Comparison of ENCODE assay signal across 15 cellular contexts in the genomic region with DNA sequence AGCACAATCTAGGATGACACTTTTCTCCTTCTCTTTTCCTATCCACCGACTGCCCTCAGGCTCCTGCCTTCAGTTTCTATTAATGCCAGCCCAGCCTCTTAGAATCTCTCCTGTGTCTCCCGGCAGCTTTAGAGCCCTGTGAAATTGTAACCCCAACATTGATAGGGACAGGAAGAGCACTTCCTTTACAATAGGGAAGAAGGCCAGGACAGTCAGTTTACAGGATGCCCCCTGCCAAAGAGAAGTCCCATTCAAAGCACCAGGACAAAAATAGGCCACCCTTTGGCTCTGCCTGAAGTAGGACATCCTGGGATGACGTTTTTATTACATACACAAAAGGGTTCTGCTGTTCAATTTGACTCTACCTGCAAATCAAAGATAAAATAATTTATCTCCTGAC.
DNase-seq lines count a peak whose midpoint lies in the region; ATAC-seq, FAIRE-seq and TF ChIP-seq lines count a peak whose summit lies in the region.
"Had no signal": no experiment of that assay in that cellular context is flagged by ENCODE, and none has a peak within 500 bp of the region (broad histone marks: within the 10 kb centered on the region; RNA-seq: fewer than 3 reads in every experiment).

No MANE protein-coding gene starts in this region.

- no peak overlapping the region for H3K4me3 ChIP-seq in endothelial cell of umbilical vein (replicated peaks in 1 of 3; ENCODE audit: insufficient read depth in 1 of 3, low read depth in 1 of 3, low read length in 3 of 3)
- no peak overlapping the region for H3K4me3 ChIP-seq in left ventricle myocardium inferior
- H3K4me3 ChIP-seq in lung: peak overlapping the region; percentile 4
- peak overlapping the region in 2 of 3 donors; percentile 2 to 14 for H3K4me3 ChIP-seq in skeletal muscle tissue (ENCODE audit: low read length in 3 of 3)
- H3K4me3 ChIP-seq: PC-9 had no signal

- CTCF ChIA-PET in endothelial cell of umbilical vein (lab: Charles Lee): no interaction called here

- H3K9me1 ChIP-seq in endothelial cell of umbilical vein (replicated peaks; ENCODE audit: control insufficient read depth, extremely low read depth, insufficient read depth, low read length): no peaks in the 10 kb centered on the region

- no peak for TF ChIP-seq POLR2A in endothelial cell of umbilical vein (IDR thresholded peaks at IDR 0.05; ENCODE audit: low read depth, low read length)

- ATAC-seq in lung (ENCODE audit: insufficient read depth, low FRiP score): no peak

- H2AFZ ChIP-seq in endothelial cell of umbilical vein (ENCODE audit: low read depth, low read length): peak overlapping the region; percentile 26
- H2AFZ ChIP-seq: PC-9 had no signal

- intact Hi-C loops in endothelial cell of umbilical vein (cut with micrococcal nuclease) (no loop called here), left ventricle myocardium inferior (cut with micrococcal nuclease) (no loop called here)

- DNase-seq in endothelial cell of umbilical vein (ENCODE audit: low read depth, low spot score): no peak
- no peak for DNase-seq in left ventricle myocardium inferior
- no peak for DNase-seq in lung (ENCODE audit: low spot score)
- no peak for DNase-seq in hippocampal formation (lab: John Stamatoyannopoulos, UW)
- DNase-seq in RCC 7860 (ENCODE audit: low spot score): no peak
- no peak for DNase-seq in superior temporal gyrus (ENCODE audit: extremely low spot score)
- DNase-seq: Caco-2, DMS153, NCI-H1048, NCI-H146, NCI-H510A treated with DMSO at 0.1 percent for 48 hours, NCI-H82, PC-9 had no signal

- whole genome bisulfite sequencing in lung, 2 donors: 31 to 39% methylated on average over 3 of the region's 3 CpGs

- H3K4me2 ChIP-seq in endothelial cell of umbilical vein (ENCODE audit: insufficient read depth, low read length): no peak overlapping the region
- H3K4me2 ChIP-seq: PC-9 had no signal

- H3K79me2 ChIP-seq in endothelial cell of umbilical vein (ENCODE audit: control insufficient read depth, insufficient read depth, low read length): no peaks in the 10 kb centered on the region

- H3K4me1 ChIP-seq in endothelial cell of umbilical vein (ENCODE audit: control insufficient read depth, extremely low read depth, insufficient read depth, low read length) (no peaks in the 10 kb centered on the region), left ventricle myocardium inferior (peaks cover 13% of the 10 kb centered on the region), lung (ENCODE audit: control insufficient read depth in 2 of 2, insufficient read depth in 2 of 2, low read length in 2 of 2) (peaks cover 2 to 8% of the 10 kb centered on the region in 2 donors), skeletal muscle tissue (ENCODE audit: control insufficient read depth in 3 of 3, insufficient read depth in 3 of 3, low read length in 3 of 3) (peaks cover 4 to 10% (median 5%) of the 10 kb centered on the region in 3 donors)
- H3K4me1 ChIP-seq: Caco-2 had no signal

- H3K36me3 ChIP-seq in endothelial cell of umbilical vein (ENCODE audit: control insufficient read depth in 2 of 2, extremely low read depth in 1 of 2, insufficient read depth in 2 of 2, low read length in 2 of 2): no peaks in the 10 kb centered on the region
- H3K36me3 ChIP-seq in left ventricle myocardium inferior: no peaks in the 10 kb centered on the region
- H3K36me3 ChIP-seq in lung (ENCODE audit: control insufficient read depth in 2 of 2, insufficient read depth in 2 of 2, low read length in 2 of 2): no peaks in the 10 kb centered on the region
- no peaks in the 10 kb centered on the region for H3K36me3 ChIP-seq in skeletal muscle tissue (ENCODE audit: control insufficient read depth in 3 of 3, insufficient read depth in 3 of 3, low read length in 3 of 3)

- peaks cover 0 to 3% of the 10 kb centered on the region in 2 experiments for H3K27me3 ChIP-seq in endothelial cell of umbilical vein (ENCODE audit: control insufficient read depth in 2 of 2, insufficient read depth in 2 of 2, low read length in 2 of 2)
- H3K27me3 ChIP-seq in left ventricle myocardium inferior (ENCODE audit: low read depth): no peaks in the 10 kb centered on the region
- no peaks in the 10 kb centered on the region for H3K27me3 ChIP-seq in lung (ENCODE audit: control insufficient read depth, insufficient read depth)
- no peaks in the 10 kb centered on the region for H3K27me3 ChIP-seq in skeletal muscle tissue (ENCODE audit: control insufficient read depth in 3 of 3, insufficient read depth in 3 of 3, low read length in 3 of 3)

- FAIRE-seq in endothelial cell of umbilical vein (lab: Jason Lieb, UNC) (no peak), RCC 7860 (lab: Jason Lieb, UNC) (no peak)
- FAIRE-seq: GM12892 had no signal

- H3K9ac ChIP-seq in endothelial cell of umbilical vein (replicated peaks; ENCODE audit: extremely low read depth, insufficient read depth, low read length): no peak overlapping the region
- H3K9ac ChIP-seq in skeletal muscle tissue (ENCODE audit: low read depth in 1 of 3, low read length in 3 of 3): no peak overlapping the region

- H4K20me1 ChIP-seq in endothelial cell of umbilical vein (replicated peaks; ENCODE audit: control insufficient read depth, extremely low read depth, insufficient read depth, low read length): no peaks in the 10 kb centered on the region

- POLR2A ChIA-PET in endothelial cell of umbilical vein (lab: Charles Lee): no interaction called here

- dilution Hi-C loops in endothelial cell of umbilical vein (cut with MboI; ENCODE audit: extremely low pct_ligation_motif_present, low sequenced_read_pairs): no loop called here

- TF ChIP-seq CTCF in endothelial cell of umbilical vein (IDR thresholded peaks at IDR 0.05; ENCODE audit: extremely low read depth in 1 of 2, insufficient read depth in 1 of 2, low read depth in 1 of 2, low read length in 2 of 2) (no peak), left ventricle myocardium inferior (IDR thresholded peaks at IDR 0.05; ENCODE audit: borderline replicate concordance) (no peak), lung (IDR thresholded peaks at IDR 0.05; ENCODE audit: control extremely low read depth, extremely low read depth) (no peak)

- no peaks in the 10 kb centered on the region for H3K9me3 ChIP-seq in endothelial cell of umbilical vein (replicated peaks; ENCODE audit: control insufficient read depth, insufficient read depth, low read length)
- H3K9me3 ChIP-seq in left ventricle myocardium inferior (replicated peaks): no peaks in the 10 kb centered on the region
- no peaks in the 10 kb centered on the region for H3K9me3 ChIP-seq in lung (ENCODE audit: control insufficient read depth in 2 of 2, insufficient read depth in 1 of 2, low read length in 1 of 2)
- H3K9me3 ChIP-seq in skeletal muscle tissue (ENCODE audit: control insufficient read depth in 3 of 3, low read length in 3 of 3): no peaks in the 10 kb centered on the region
- H3K9me3 ChIP-seq: Caco-2 had no signal

- H3K27ac ChIP-seq in endothelial cell of umbilical vein (ENCODE audit: insufficient read depth, low read depth, low read length) (no peak overlapping the region), left ventricle myocardium inferior (replicated peaks) (peak overlapping the region; percentile 30), lung (ENCODE audit: low read depth in 1 of 2, low read length in 1 of 2) (no peak overlapping the region), skeletal muscle tissue (ENCODE audit: low read depth, low read length) (no peak overlapping the region)
- H3K27ac ChIP-seq: PC-9 had no signal

- no TSS peak for BruUV-seq in endothelial cell of umbilical vein (replicated peaks; lab: Mats Ljungman, UMichigan)

TF ChIP-seq in endothelial cell of umbilical vein, 7 proteins besides CTCF, POLR2A, EP300 and RAD21:
- no peak for TF ChIP-seq EZH2 (IDR thresholded peaks at IDR 0.05; ENCODE audit: borderline replicate concordance, low read depth, low read length, severe bottlenecking)
- TF ChIP-seq JUN (IDR thresholded peaks at IDR 0.05; ENCODE audit: borderline replicate concordance, insufficient read depth, insufficient read length, low read depth): no peak
- no peak for TF ChIP-seq MYC (IDR thresholded peaks at IDR 0.05; ENCODE audit: low read depth, low read length)
- TF ChIP-seq GATA2 (IDR thresholded peaks at IDR 0.05; ENCODE audit: insufficient read depth, insufficient read length, low read depth, low read length): no peak
- no peak for TF ChIP-seq POLR2AphosphoS5 (IDR thresholded peaks at IDR 0.05; ENCODE audit: insufficient read depth, low read depth, low read length)
- no peak for TF ChIP-seq FOS (IDR thresholded peaks at IDR 0.05; ENCODE audit: borderline replicate concordance, insufficient read depth, low read length)
- TF ChIP-seq, protein P1, sequence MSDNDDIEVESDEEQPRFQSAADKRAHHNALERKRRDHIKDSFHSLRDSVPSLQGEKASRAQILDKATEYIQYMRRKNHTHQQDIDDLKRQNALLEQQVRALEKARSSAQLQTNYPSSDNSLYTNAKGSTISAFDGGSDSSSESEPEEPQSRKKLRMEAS (IDR thresholded peaks at IDR 0.05; ENCODE audit: insufficient read depth, insufficient read length): no peak

Comparison
In these comparisons a context has a peak if more than half of its experiments do, and no peak if none do; other contexts are left out.
1. H3K4me3 ChIP-seq: peak in lung (single experiment) and skeletal muscle tissue (2 of 3); none in endothelial cell of umbilical vein (0 of 3) and left ventricle myocardium inferior (single experiment).